7 cellular contexts compared by ENCODE assay signal in genomic region chr9:64452134-64452533, GRCh38.
DNase-seq lines count a peak whose midpoint lies in the region; FAIRE-seq and TF ChIP-seq lines count a peak whose summit lies in the region.
"Not testable (repeated sequence)": the region's sequence is repeated elsewhere in the genome, so short reads cannot be mapped to it uniquely, and the experiment has no call there.

No MANE protein-coding gene starts in this region.

- DNase-seq in AG08395 (ENCODE audit: low spot score) (peak; percentile 0), D721Med (ENCODE audit: insufficient read length, low spot score) (peak; percentile 5), GM13976 (ENCODE audit: low spot score) (peak; percentile 1), RCC 7860 (ENCODE audit: low spot score) (peak; percentile 2), dermis blood vessel endothelial cell (peak; percentile 74), hepatic stellate cell (ENCODE audit: low spot score) (peak; percentile 1), pulmonary artery endothelial cell (ENCODE audit: low read depth, low spot score) (peak; percentile 71)

- in situ Hi-C loops in GM13976 (cut with MboI; ENCODE audit: low sequenced_read_pairs, unreplicated experiment) = not testable (repeated sequence)

- TF ChIP-seq CTCF in D721Med (IDR thresholded peaks at IDR 0.05; ENCODE audit: insufficient read depth, missing control alignments); GM13976 (IDR thresholded peaks at IDR 0.05; ENCODE audit: borderline replicate concordance, control extremely low read depth, extremely low read depth, insufficient read depth, missing control alignments): not testable (repeated sequence)

- not testable (repeated sequence) for FAIRE-seq in D721Med (lab: Jason Lieb, UNC); RCC 7860 (lab: Jason Lieb, UNC)

Comparison
In these comparisons a context has a peak if more than half of its experiments do, and no peak if none do; other contexts are left out.
1. Peak in every context shown above with its lines: DNase-seq.
2. DNase-seq: peak in every context shown above with its lines; median percentile 74 in dermis blood vessel endothelial cell; 71 in pulmonary artery endothelial cell; 5 in D721Med; 2 in RCC 7860; 1 in GM13976; 1 in hepatic stellate cell; 0 in AG08395.